In the genomic region with DNA sequence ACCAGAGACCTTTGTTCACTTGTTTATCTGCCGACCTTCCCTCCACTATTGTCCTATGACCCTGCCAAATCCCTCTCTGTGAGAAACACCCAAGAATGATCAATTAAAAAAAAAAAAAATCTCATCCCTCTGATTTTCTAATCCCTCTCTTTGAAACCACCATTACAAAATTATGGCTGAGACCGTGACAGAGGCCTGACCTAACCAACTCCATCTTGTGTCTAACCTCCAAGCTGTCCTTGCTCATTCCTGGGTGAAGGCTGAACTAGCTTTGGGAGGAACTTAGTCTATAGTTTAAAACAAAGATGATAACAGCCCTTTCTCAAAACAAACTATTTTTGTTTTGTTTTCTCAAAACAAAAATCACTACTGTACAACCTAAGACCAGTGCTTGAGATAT, we compare ENCODE assay signal across 28 cellular contexts.
"Had no signal": no experiment of that assay in that cellular context is flagged by ENCODE, and none has a peak within 500 bp of the region (broad histone marks: within the 10 kb centered on the region; RNA-seq: fewer than 3 reads in every experiment).

No MANE protein-coding gene starts in this region.

- H3K27ac ChIP-seq: colonic mucosa, coronary artery, dorsolateral prefrontal cortex, epithelial cell of prostate, esophagus muscularis mucosa, esophagus squamous epithelium, foreskin keratinocyte, gastrocnemius medialis, gastroesophageal sphincter, heart left ventricle, heart right ventricle had no signal

- DNase-seq: colonic mucosa; cortex of kidney; dermis blood vessel endothelial cell; dorsolateral prefrontal cortex; effector CD4-positive, alpha-beta T cell; effector CD8-positive, alpha-beta T cell; effector memory CD4-positive, alpha-beta T cell; effector memory CD8-positive, alpha-beta T cell; endodermal cell; erythroblast; esophagus squamous epithelium; foreskin fibroblast; foreskin keratinocyte; foreskin melanocyte; gastrocnemius medialis; head of caudate nucleus; heart left ventricle; heart right ventricle had no signal

- FAIRE-seq: colon, endometrium, endothelial cell of umbilical vein, frontal cortex had no signal

- H3K9me3 ChIP-seq: colonic mucosa, esophagus squamous epithelium, gastrocnemius medialis had no signal

- H3K27me3 ChIP-seq: colonic mucosa, dorsolateral prefrontal cortex, esophagus muscularis mucosa, esophagus squamous epithelium, foreskin keratinocyte, gastrocnemius medialis, gastroesophageal sphincter, heart left ventricle, heart right ventricle had no signal

- H3K4me3 Mint-ChIP-seq: dendritic cell treated with granulocyte-macrophage colony-stimulating factor and Interleukin-4, amounts not matched to agents 40 ng/mL and 50 ng/mL, for 4 days; effector memory CD8-positive, alpha-beta T cell; endodermal cell had no signal

- H3K27ac Mint-ChIP-seq: dendritic cell treated with granulocyte-macrophage colony-stimulating factor and Interleukin-4, amounts not matched to agents 40 ng/mL and 50 ng/mL, for 4 days; effector memory CD8-positive, alpha-beta T cell; endodermal cell had no signal

- H3K4me1 ChIP-seq: colonic mucosa, esophagus muscularis mucosa, esophagus squamous epithelium, foreskin keratinocyte, gastrocnemius medialis, gastroesophageal sphincter, heart left ventricle had no signal

- H3K4me1 Mint-ChIP-seq: endodermal cell had no signal

- H3K36me3 ChIP-seq: colonic mucosa, esophagus muscularis mucosa, esophagus squamous epithelium, gastrocnemius medialis, gastroesophageal sphincter, heart left ventricle, heart right ventricle had no signal

- H3K27me3 Mint-ChIP-seq: dendritic cell treated with granulocyte-macrophage colony-stimulating factor and Interleukin-4, amounts not matched to agents 40 ng/mL and 50 ng/mL, for 4 days; effector memory CD8-positive, alpha-beta T cell had no signal

- H3K4me3 ChIP-seq: colonic mucosa, coronary artery, dorsolateral prefrontal cortex, esophagus muscularis mucosa, esophagus squamous epithelium, gastrocnemius medialis, gastroesophageal sphincter, heart left ventricle, heart right ventricle had no signal

- ATAC-seq: effector memory CD8-positive, alpha-beta T cell; esophagus mucosa; foreskin keratinocyte; gastrocnemius medialis; gastroesophageal sphincter; heart left ventricle; heart right ventricle had no signal
